ENCODE assay signal across 11 cellular contexts in genomic region chr2:207502799-207503198, GRCh38. TPM values are rescaled to one million over a fixed set of nuclear protein-coding genes. Genes with fewer than 3 reads are reported as not detected.
DNase-seq lines count a peak whose midpoint lies in the region; ATAC-seq, FAIRE-seq and TF ChIP-seq lines count a peak whose summit lies in the region.
"Had no signal": no experiment of that assay in that cellular context is flagged by ENCODE, and none has a peak within 500 bp of the region (broad histone marks: within the 10 kb centered on the region; RNA-seq: fewer than 3 reads in every experiment).

No MANE protein-coding gene starts in this region.

- H3K9me3 Mint-ChIP-seq in activated CD4-positive, alpha-beta T cell treated with anti-CD3 and anti-CD28 coated beads for 36 hours (ENCODE audit: low read depth) = no peaks in the 10 kb centered on the region
- H3K9me3 Mint-ChIP-seq: activated T-cell treated with anti-CD3 and anti-CD28 coated beads, Interleukin-2, amount 50 U/mL, for 24 hours had no signal

- intact Hi-C loops in Right ventricle myocardium superior (cut with DNase I) = no loop called here
- intact Hi-C loops in activated CD4-positive, alpha-beta T cell treated with anti-CD3 and anti-CD28 coated beads for 36 hours (cut with DNase I, micrococcal nuclease) = loop anchor here in 1 of 2 experiments (10.0 kb wide), 1 partner anchor 532 kb away; no protein-coding TSS in a partner anchor

- ATAC-seq in GM21576 (IDR thresholded peaks at IDR 0.05; ENCODE audit: unreplicated experiment) (peak; percentile 56), HG03439 (IDR thresholded peaks at IDR 0.05; ENCODE audit: unreplicated experiment) (peak; percentile 57), Right ventricle myocardium superior (ENCODE audit: poor library complexity) (peak; percentile 16)
- ATAC-seq in activated CD4-positive, alpha-beta T cell treated with anti-CD3 and anti-CD28 coated beads for 36 hours = no peak

- no peak for TF ChIP-seq POLR2A in GM12892 (IDR thresholded peaks at IDR 0.05; ENCODE audit: low read depth, low read length)

- DNase-seq in GM12892 (ENCODE audit: insufficient read length) (no peak), Right ventricle myocardium superior (no peak), SW480 (ENCODE audit: low spot score) (no peak), NCI-H510A (lab: John Stamatoyannopoulos, UW) (no peak)
- DNase-seq in stimulated activated CD4-positive, alpha-beta T cell treated with anti-CD3 and anti-CD28 coated beads, Interleukin-12 subunit alpha, Interleukin-12 subunit beta, amount 100 ng/mL, for 4 hours = no peak
- DNase-seq in activated CD4-positive, alpha-beta T cell treated with anti-CD3 and anti-CD28 coated beads for 36 hours = no peak
- DNase-seq: activated T-cell treated with anti-CD3 and anti-CD28 coated beads, Interleukin-2, amount 50 U/mL, for 24 hours; AML-193 had no signal

- POLR2A ChIA-PET in activated CD4-positive, alpha-beta T cell treated with anti-CD3 and anti-CD28 coated beads for 36 hours (lab: Charles Lee) = interaction anchor here (3.5 kb wide), 1 partner anchor 28 kb away, joined by 16 read pairs; the partner anchor contains the start of gene CREB1

- CTCF ChIA-PET in activated CD4-positive, alpha-beta T cell treated with anti-CD3 and anti-CD28 coated beads for 36 hours (lab: Charles Lee) = interaction anchor here (0.9 kb wide), 1 partner anchor 26 kb away, joined by 3 read pairs; no protein-coding TSS in a partner anchor

- peak; percentile 44 for FAIRE-seq in GM12892 (lab: Jason Lieb, UNC)
- FAIRE-seq: colon had no signal

- H3K27ac Mint-ChIP-seq in activated CD4-positive, alpha-beta T cell treated with anti-CD3 and anti-CD28 coated beads for 36 hours = no peak overlapping the region
- H3K27ac Mint-ChIP-seq: activated T-cell treated with anti-CD3 and anti-CD28 coated beads, Interleukin-2, amount 50 U/mL, for 24 hours had no signal

- H3K4me1 Mint-ChIP-seq in activated CD4-positive, alpha-beta T cell treated with anti-CD3 and anti-CD28 coated beads for 36 hours = peaks cover 54% of the 10 kb centered on the region

- H3K27me3 Mint-ChIP-seq in activated CD4-positive, alpha-beta T cell treated with anti-CD3 and anti-CD28 coated beads for 36 hours = no peaks in the 10 kb centered on the region
- H3K27me3 Mint-ChIP-seq: activated T-cell treated with anti-CD3 and anti-CD28 coated beads, Interleukin-2, amount 50 U/mL, for 24 hours had no signal

- H3K4me3 Mint-ChIP-seq in activated CD4-positive, alpha-beta T cell treated with anti-CD3 and anti-CD28 coated beads for 36 hours = no peak overlapping the region
- H3K4me3 Mint-ChIP-seq: activated T-cell treated with anti-CD3 and anti-CD28 coated beads, Interleukin-2, amount 50 U/mL, for 24 hours had no signal

- H3K36me3 Mint-ChIP-seq in activated CD4-positive, alpha-beta T cell treated with anti-CD3 and anti-CD28 coated beads for 36 hours (ENCODE audit: low read depth) = no peaks in the 10 kb centered on the region

RNA-seq across cellular contexts. Expression of gene CREB1, which starts 27.0 kb away (rescaled TPM):
- 48.2 TPM for polyA plus RNA-seq in GM12892 (2012; ENCODE audit: missing spikeins)
- 47.9 TPM for total RNA-seq in Right ventricle myocardium superior
- total RNA-seq in activated CD4-positive, alpha-beta T cell treated with anti-CD3 and anti-CD28 coated beads for 36 hours = 100 to 1,000 TPM in 1 of 2 experiments, 10 to 100 TPM in 1; 85.4 to 136 TPM
